ENCODE assay signal across 1 cellular context in genomic region chr1:64601207-64601606, GRCh38.
TF ChIP-seq lines count a peak whose summit lies in the region.

No MANE protein-coding gene starts in this region.

TF ChIP-seq in SK-N-SH treated with all-trans-retinoic acid at 6 μM for 48 hours, 23 proteins besides CTCF, POLR2A, EP300 and RAD21 (continued from another document):
- TF ChIP-seq TSHZ2 (CRISPR knock-in tag; IDR thresholded peaks at IDR 0.05) (no peak), ZFP3 (CRISPR knock-in tag; IDR thresholded peaks at IDR 0.05) (no peak), ZNF8 (CRISPR knock-in tag; IDR thresholded peaks at IDR 0.05) (no peak), CSRNP3 (CRISPR knock-in tag; IDR thresholded peaks at IDR 0.05) (no peak), TOX (CRISPR knock-in tag; IDR thresholded peaks at IDR 0.05; ENCODE audit: borderline replicate concordance) (no peak), SNAI2 (CRISPR knock-in tag; IDR thresholded peaks at IDR 0.05) (no peak), OSR1 (CRISPR knock-in tag; IDR thresholded peaks at IDR 0.05) (no peak), ZNF70 (CRISPR knock-in tag; IDR thresholded peaks at IDR 0.05) (no peak), ZFP30 (CRISPR knock-in tag; IDR thresholded peaks at IDR 0.05) (no peak), PPARA (CRISPR knock-in tag; IDR thresholded peaks at IDR 0.05; ENCODE audit: borderline replicate concordance) (no peak), ZC3H10 (CRISPR knock-in tag; IDR thresholded peaks at IDR 0.05) (no peak), TCF4 (CRISPR knock-in tag; IDR thresholded peaks at IDR 0.05; ENCODE audit: borderline replicate concordance) (no peak)
- TF ChIP-seq, protein P1, sequence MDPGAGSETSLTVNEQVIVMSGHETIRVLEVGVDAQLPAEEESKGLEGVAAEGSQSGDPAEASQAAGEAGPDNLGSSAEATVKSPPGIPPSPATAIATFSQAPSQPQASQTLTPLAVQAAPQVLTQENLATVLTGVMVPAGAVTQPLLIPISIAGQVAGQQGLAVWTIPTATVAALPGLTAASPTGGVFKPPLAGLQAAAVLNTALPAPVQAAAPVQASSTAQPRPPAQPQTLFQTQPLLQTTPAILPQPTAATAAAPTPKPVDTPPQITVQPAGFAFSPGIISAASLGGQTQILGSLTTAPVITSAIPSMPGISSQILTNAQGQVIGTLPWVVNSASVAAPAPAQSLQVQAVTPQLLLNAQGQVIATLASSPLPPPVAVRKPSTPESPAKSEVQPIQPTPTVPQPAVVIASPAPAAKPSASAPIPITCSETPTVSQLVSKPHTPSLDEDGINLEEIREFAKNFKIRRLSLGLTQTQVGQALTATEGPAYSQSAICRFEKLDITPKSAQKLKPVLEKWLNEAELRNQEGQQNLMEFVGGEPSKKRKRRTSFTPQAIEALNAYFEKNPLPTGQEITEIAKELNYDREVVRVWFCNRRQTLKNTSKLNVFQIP (CRISPR knock-in tag; IDR thresholded peaks at IDR 0.05; ENCODE audit: borderline replicate concordance, low read depth) = no peak
TF ChIP-seq in SK-N-SH treated with all-trans-retinoic acid at 6 μM for 48 hours: peak in this region for 0.
